In genomic region chr18:3281456-3282400, GRCh38 we compare ENCODE assay signal across 8 cellular contexts. TPM values are rescaled to one million over a fixed set of nuclear protein-coding genes. Genes with fewer than 3 reads are reported as not detected.
DNase-seq lines count a peak whose midpoint lies in the region; ATAC-seq and TF ChIP-seq lines count a peak whose summit lies in the region.

No MANE protein-coding gene starts in this region.

- TF ChIP-seq CTCF in esophagus squamous epithelium (IDR thresholded peaks at IDR 0.05), result peak; percentile 54 to 81 (median 62)
- peak; percentile 84 for TF ChIP-seq CTCF in natural killer cell (IDR thresholded peaks at IDR 0.05)

- peaks cover 20% of the 10 kb centered on the region for H3K36me3 Mint-ChIP-seq in natural killer cell

- H3K4me1 ChIP-seq in esophagus squamous epithelium, result peaks cover 0 to 26% (median 5%) of the 10 kb centered on the region in 3 donors

- TF ChIP-seq POLR2A in esophagus squamous epithelium (IDR thresholded peaks at IDR 0.05), result no peak

- no peaks in the 10 kb centered on the region for H3K9me3 Mint-ChIP-seq in natural killer cell

- H3K27me3 ChIP-seq in esophagus squamous epithelium, result no peaks in the 10 kb centered on the region

- no peak overlapping the region for H3K4me3 Mint-ChIP-seq in natural killer cell

- ATAC-seq in GM18861 (IDR thresholded peaks at IDR 0.05; ENCODE audit: unreplicated experiment) (peak; percentile 39), SK-N-SH treated with all-trans-retinoic acid at 6 μM for 48 hours (peak; percentile 84), natural killer cell (peak; percentile 85 to 95 (median 93)), HG02970 (IDR thresholded peaks at IDR 0.05; ENCODE audit: low FRiP score, unreplicated experiment) (no peak)

- H3K27ac ChIP-seq in esophagus squamous epithelium, result peak overlapping the region in 2 of 4 donors; percentile 11 to 17

- H3K36me3 ChIP-seq in esophagus squamous epithelium, result peaks cover 0 to 26% (median 10%) of the 10 kb centered on the region in 3 donors

- WGBS in esophagus squamous epithelium, 2 donors, result 22 to 24% methylated on average over 2 of the region's 2 CpGs

- H3K27me3 Mint-ChIP-seq in natural killer cell (ENCODE audit: low read depth in 2 of 2), result no peaks in the 10 kb centered on the region

- intact Hi-C loops in esophagus squamous epithelium (cut with DNase I), result loop anchor here (5.0 to 10.0 kb wide), 3 partner anchors 163 to 386 kb away; no protein-coding TSS in a partner anchor
- intact Hi-C loops in natural killer cell (cut with micrococcal nuclease), result loop anchor here (1.0 to 10.0 kb wide), 4 partner anchors 173 to 713 kb away; no protein-coding TSS in a partner anchor

- H3K4me3 ChIP-seq in esophagus squamous epithelium, result no peak overlapping the region

- peaks cover 6 to 12% of the 10 kb centered on the region in 2 donors for H3K4me1 Mint-ChIP-seq in natural killer cell

- no peak overlapping the region for H3K27ac Mint-ChIP-seq in natural killer cell

- H3K9me3 ChIP-seq in esophagus squamous epithelium, result no peaks in the 10 kb centered on the region

- DNase-seq in AML-193 (lab: John Stamatoyannopoulos, UW) (peak; percentile 81 to 83), NCI-H1092 treated with DMSO at 0.1 percent for 48 hours (lab: John Stamatoyannopoulos, UW) (peak; percentile 67), esophagus squamous epithelium (lab: John Stamatoyannopoulos, UW) (no peak), natural killer cell (no peak), NCI-H524 treated with DMSO at 0.1 percent for 48 hours (lab: John Stamatoyannopoulos, UW) (no peak)

TF ChIP-seq in SK-N-SH treated with all-trans-retinoic acid at 6 μM for 48 hours, 23 proteins besides CTCF, POLR2A, EP300 and RAD21:
- no peak for TF ChIP-seq ESRRG (CRISPR knock-in tag; IDR thresholded peaks at IDR 0.05)
- no peak for TF ChIP-seq RARB (CRISPR knock-in tag; IDR thresholded peaks at IDR 0.05)
- TF ChIP-seq GLIS3 (CRISPR knock-in tag; IDR thresholded peaks at IDR 0.05), result no peak
- TF ChIP-seq PPARA (CRISPR knock-in tag; IDR thresholded peaks at IDR 0.05; ENCODE audit: borderline replicate concordance), result no peak
- TF ChIP-seq OSR1 (CRISPR knock-in tag; IDR thresholded peaks at IDR 0.05), result no peak
- no peak for TF ChIP-seq SNAI2 (CRISPR knock-in tag; IDR thresholded peaks at IDR 0.05)
- TF ChIP-seq ZFP3 (CRISPR knock-in tag; IDR thresholded peaks at IDR 0.05), result no peak
- no peak for TF ChIP-seq ZNF8 (CRISPR knock-in tag; IDR thresholded peaks at IDR 0.05)
- TF ChIP-seq CSRNP3 (CRISPR knock-in tag; IDR thresholded peaks at IDR 0.05), result no peak
- no peak for TF ChIP-seq TOX (CRISPR knock-in tag; IDR thresholded peaks at IDR 0.05; ENCODE audit: borderline replicate concordance)
- TF ChIP-seq PATZ1 (CRISPR knock-in tag; IDR thresholded peaks at IDR 0.05; ENCODE audit: borderline replicate concordance), result no peak
- TF ChIP-seq CREB5 (CRISPR knock-in tag; IDR thresholded peaks at IDR 0.05; ENCODE audit: low read depth), result no peak

RNA-seq across cellular contexts. Expression of gene MYL12B, which starts 19.8 kb away (rescaled TPM):
- total RNA-seq in esophagus squamous epithelium (100 to 1,000 TPM; 362 to 430 (median 386) TPM), natural killer cell (100 to 1,000 TPM; 204 to 214 (median 210) TPM)

RNA-seq across cellular contexts. Expression of gene MYL12A, which starts 34.1 kb away (rescaled TPM):
- 100 to 1,000 TPM; 281 to 361 (median 317) TPM for total RNA-seq in esophagus squamous epithelium
- total RNA-seq in natural killer cell, result 100 to 1,000 TPM; 532 to 652 (median 572) TPM

Comparison
In these comparisons a context has a peak if more than half of its experiments do, and no peak if none do; other contexts are left out.
1. DNase-seq: peak in AML-193 (2 of 2) and NCI-H1092 treated with DMSO at 0.1 percent for 48 hours (single experiment); none in esophagus squamous epithelium (single experiment), natural killer cell (single experiment) and NCI-H524 treated with DMSO at 0.1 percent for 48 hours (single experiment).